Comparison of ENCODE assay signal across 11 cellular contexts in the genomic region with DNA sequence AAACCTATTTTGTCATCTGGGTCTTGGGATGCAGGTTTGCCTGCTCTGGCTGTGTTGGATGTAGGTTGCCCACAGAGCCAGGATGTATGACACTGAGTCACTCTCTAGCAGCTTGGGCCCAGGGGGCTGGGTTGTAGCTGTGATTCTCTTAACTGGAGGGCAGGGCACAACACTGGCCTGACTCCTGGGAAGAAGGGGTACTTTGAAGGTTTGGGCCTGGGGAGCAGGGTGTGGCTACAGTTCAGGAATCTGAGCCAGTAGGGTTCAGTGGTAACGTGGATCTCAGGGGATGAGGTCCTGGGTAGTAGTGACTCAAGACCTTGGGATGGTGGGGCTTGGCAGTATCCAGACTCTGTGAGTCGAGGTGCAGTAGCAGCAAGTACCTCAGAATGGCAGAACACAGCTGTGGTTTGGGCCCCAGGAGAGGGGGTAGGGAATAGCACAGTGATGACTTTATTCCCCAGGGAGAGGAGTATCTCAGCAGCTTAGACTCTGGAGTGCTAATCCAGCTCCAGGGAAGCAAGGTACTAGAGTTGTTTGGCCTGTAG. TPM values are rescaled to one million over a fixed set of nuclear protein-coding genes. Genes with fewer than 3 reads are reported as not detected.
A peak's percentile ranks its signal among the peaks of the same experiment; 100 is the strongest.
DNase-seq lines count a peak whose midpoint lies in the region; ATAC-seq and TF ChIP-seq lines count a peak whose summit lies in the region.
"Had no signal": no experiment of that assay in that cellular context is flagged by ENCODE, and none has a peak within 500 bp of the region (broad histone marks: within the 10 kb centered on the region; RNA-seq: fewer than 3 reads in every experiment).

No MANE protein-coding gene starts in this region.

- peaks cover 9% of the 10 kb centered on the region; the same call in 2 of the 3 replicates for H3K9me3 Mint-ChIP-seq in GM23338
- peaks cover 22% of the 10 kb centered on the region for H3K9me3 Mint-ChIP-seq in activated T-helper 17 cell treated with anti-CD3 and anti-CD28 coated beads, Interleukin-2, amount 50 U/mL, for 72 hours

- no peak for TF ChIP-seq POLR2A in uterus (IDR thresholded peaks at IDR 0.05)

- H3K4me2 ChIP-seq in GM23338 = no peak overlapping the region

- ATAC-seq in GM23338 = peak; percentile 39
- ATAC-seq in activated T-helper 17 cell treated with anti-CD3 and anti-CD28 coated beads, Interleukin-2, amount 50 U/mL, for 72 hours (replicated peaks) = peak; percentile 58
- ATAC-seq in GM19351 (IDR thresholded peaks at IDR 0.05; ENCODE audit: unreplicated experiment) = no peak

- intact Hi-C loops in uterus (cut with DNase I; ENCODE audit: low total_unique reads) = no loop called here

- no peaks in the 10 kb centered on the region; the same call in 1 of the 2 replicates for H3K9me2 ChIP-seq in GM23338 (ENCODE audit: insufficient read depth)

- H3K4me1 ChIP-seq in ACC112 (ENCODE audit: control insufficient read depth, insufficient read depth, low read length, unreplicated experiment) (peaks cover 38% of the 10 kb centered on the region), GM23338 (ENCODE audit: insufficient read depth) (no peaks in the 10 kb centered on the region), uterus (no peaks in the 10 kb centered on the region)

- peaks cover 9% of the 10 kb centered on the region for H4K20me1 ChIP-seq in GM23338 (replicated peaks; ENCODE audit: insufficient read depth)

- peaks cover 12% of the 10 kb centered on the region; the same call in 2 of the 3 replicates for H3K36me3 Mint-ChIP-seq in GM23338 (ENCODE audit: low read depth)
- peaks cover 37% of the 10 kb centered on the region for H3K36me3 Mint-ChIP-seq in activated T-helper 17 cell treated with anti-CD3 and anti-CD28 coated beads, Interleukin-2, amount 50 U/mL, for 72 hours (ENCODE audit: low read depth)

- peaks cover 4% of the 10 kb centered on the region for H3K27me3 Mint-ChIP-seq in GM23338 (ENCODE audit: insufficient read depth, low read depth, poor library complexity)
- H3K27me3 Mint-ChIP-seq in activated T-helper 17 cell treated with anti-CD3 and anti-CD28 coated beads, Interleukin-2, amount 50 U/mL, for 72 hours = no peaks in the 10 kb centered on the region

- no peaks in the 10 kb centered on the region for H3K4me1 Mint-ChIP-seq in GM23338
- peaks cover 41% of the 10 kb centered on the region for H3K4me1 Mint-ChIP-seq in activated T-helper 17 cell treated with anti-CD3 and anti-CD28 coated beads, Interleukin-2, amount 50 U/mL, for 72 hours

- H3K4me3 Mint-ChIP-seq in GM23338 = no peak overlapping the region
- no peak overlapping the region for H3K4me3 Mint-ChIP-seq in activated T-helper 17 cell treated with anti-CD3 and anti-CD28 coated beads, Interleukin-2, amount 50 U/mL, for 72 hours

- DNase-seq in GM23338 (ENCODE audit: low spot score) (no peak), iPS-NIHi7 (ENCODE audit: extremely low spot score) (peak; percentile 14), uterus (no peak), NCI-H774 (lab: John Stamatoyannopoulos, UW) (no peak), NCI-H748 treated with DMSO at 0.1 percent for 48 hours (lab: John Stamatoyannopoulos, UW) (no peak)
- DNase-seq: erythroblast, GDM1 had no signal

- no peaks in the 10 kb centered on the region for H3K27me3 ChIP-seq in ACC112 (ENCODE audit: insufficient read depth, low read length)
- H3K27me3 ChIP-seq in GM23338 (ENCODE audit: insufficient read depth) = no peaks in the 10 kb centered on the region
- no peaks in the 10 kb centered on the region for H3K27me3 ChIP-seq in uterus

- 0 out of 2 replicates have a peak overlapping the region, but pooled peaks have one; percentile 11 for H3K27ac Mint-ChIP-seq in GM23338
- H3K27ac Mint-ChIP-seq in activated T-helper 17 cell treated with anti-CD3 and anti-CD28 coated beads, Interleukin-2, amount 50 U/mL, for 72 hours = peak overlapping the region; percentile 33

- no peak for TF ChIP-seq CTCF in GM23338 (conservative IDR thresholded peaks at IDR 0.05; ENCODE audit: low read depth in 2 of 2)
- TF ChIP-seq CTCF in uterus (IDR thresholded peaks at IDR 0.05) = no peak

- H3K9me3 ChIP-seq in uterus = peaks cover 0 to 24% of the 10 kb centered on the region in 2 donors

- H2AFZ ChIP-seq in ACC112 (ENCODE audit: low read length, unreplicated experiment) = no peak overlapping the region
- H2AFZ ChIP-seq in GM23338 = no peak overlapping the region
- H2AFZ ChIP-seq: parathyroid adenoma had no signal

- H3K79me2 ChIP-seq in ACC112 (ENCODE audit: control insufficient read depth, insufficient read depth, low read length, unreplicated experiment) (peaks cover 86% of the 10 kb centered on the region), GM23338 (replicated peaks; ENCODE audit: insufficient read depth) (peaks cover 99% of the 10 kb centered on the region)

- peaks cover 18% of the 10 kb centered on the region for H3K36me3 ChIP-seq in ACC112 (ENCODE audit: insufficient read depth, low read length)
- H3K36me3 ChIP-seq in GM23338 (ENCODE audit: insufficient read depth) = no peaks in the 10 kb centered on the region
- H3K36me3 ChIP-seq in uterus = no peaks in the 10 kb centered on the region

- H3F3A ChIP-seq in GM23338 (replicated peaks; ENCODE audit: low read depth) = no peaks in the 10 kb centered on the region

- peak overlapping the region; percentile 76 for H3K27ac ChIP-seq in ACC112 (ENCODE audit: low read depth, low read length)
- no peak overlapping the region for H3K27ac ChIP-seq in GM23338 (ENCODE audit: low read depth)
- no peak overlapping the region for H3K27ac ChIP-seq in uterus
- H3K27ac ChIP-seq: parathyroid adenoma had no signal

- peak overlapping the region; percentile 7; the same call in 1 of the 2 replicates for H3K4me3 ChIP-seq in ACC112 (ENCODE audit: low read depth, low read length)
- no peak overlapping the region for H3K4me3 ChIP-seq in GM23338
- no peak overlapping the region for H3K4me3 ChIP-seq in uterus

TF ChIP-seq in GM23338, 12 proteins besides CTCF, POLR2A, EP300 and RAD21:
- TF ChIP-seq EZH2phosphoT487 (IDR thresholded peaks at IDR 0.05; ENCODE audit: unreplicated experiment) (no peak), JUNB (IDR thresholded peaks at IDR 0.05; ENCODE audit: unreplicated experiment) (no peak), ETS1 (IDR thresholded peaks at IDR 0.05) (no peak), ZNF114 (CRISPR knock-in tag; IDR thresholded peaks at IDR 0.05) (no peak), CREB1 (CRISPR knock-in tag; IDR thresholded peaks at IDR 0.05; ENCODE audit: low read depth) (no peak)
- TF ChIP-seq, protein P1, sequence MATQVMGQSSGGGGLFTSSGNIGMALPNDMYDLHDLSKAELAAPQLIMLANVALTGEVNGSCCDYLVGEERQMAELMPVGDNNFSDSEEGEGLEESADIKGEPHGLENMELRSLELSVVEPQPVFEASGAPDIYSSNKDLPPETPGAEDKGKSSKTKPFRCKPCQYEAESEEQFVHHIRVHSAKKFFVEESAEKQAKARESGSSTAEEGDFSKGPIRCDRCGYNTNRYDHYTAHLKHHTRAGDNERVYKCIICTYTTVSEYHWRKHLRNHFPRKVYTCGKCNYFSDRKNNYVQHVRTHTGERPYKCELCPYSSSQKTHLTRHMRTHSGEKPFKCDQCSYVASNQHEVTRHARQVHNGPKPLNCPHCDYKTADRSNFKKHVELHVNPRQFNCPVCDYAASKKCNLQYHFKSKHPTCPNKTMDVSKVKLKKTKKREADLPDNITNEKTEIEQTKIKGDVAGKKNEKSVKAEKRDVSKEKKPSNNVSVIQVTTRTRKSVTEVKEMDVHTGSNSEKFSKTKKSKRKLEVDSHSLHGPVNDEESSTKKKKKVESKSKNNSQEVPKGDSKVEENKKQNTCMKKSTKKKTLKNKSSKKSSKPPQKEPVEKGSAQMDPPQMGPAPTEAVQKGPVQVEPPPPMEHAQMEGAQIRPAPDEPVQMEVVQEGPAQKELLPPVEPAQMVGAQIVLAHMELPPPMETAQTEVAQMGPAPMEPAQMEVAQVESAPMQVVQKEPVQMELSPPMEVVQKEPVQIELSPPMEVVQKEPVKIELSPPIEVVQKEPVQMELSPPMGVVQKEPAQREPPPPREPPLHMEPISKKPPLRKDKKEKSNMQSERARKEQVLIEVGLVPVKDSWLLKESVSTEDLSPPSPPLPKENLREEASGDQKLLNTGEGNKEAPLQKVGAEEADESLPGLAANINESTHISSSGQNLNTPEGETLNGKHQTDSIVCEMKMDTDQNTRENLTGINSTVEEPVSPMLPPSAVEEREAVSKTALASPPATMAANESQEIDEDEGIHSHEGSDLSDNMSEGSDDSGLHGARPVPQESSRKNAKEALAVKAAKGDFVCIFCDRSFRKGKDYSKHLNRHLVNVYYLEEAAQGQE (IDR thresholded peaks at IDR 0.05; ENCODE audit: unreplicated experiment) = no peak
TF ChIP-seq in GM23338: peak in this region for 0.

RNA-seq across cellular contexts. Expression of gene TBC1D15, which starts 25.7 kb away (rescaled TPM):
- total RNA-seq in GM23338 (2014; rRNA removed; shearing (Covaris generic)) = 34.1 and 35.9 TPM in 2 replicates
- polyA plus RNA-seq in GM23338 (2016; fragmentation: Nextera tagmentation; extraction: Ambion mirVana) = 19.9 and 27.0 TPM in 2 replicates
- total RNA-seq in activated T-helper 17 cell treated with anti-CD3 and anti-CD28 coated beads, Interleukin-2, amount 50 U/mL, for 72 hours = 10 to 100 TPM; 56.3 to 81.9 TPM
- total RNA-seq in uterus = 10 to 100 TPM; 45.9 to 70.7 (median 57.1) TPM
